In genomic region chr5:178418471-178419010, GRCh38 we compare ENCODE assay signal across 20 cellular contexts.
DNase-seq lines count a peak whose midpoint lies in the region; TF ChIP-seq lines count a peak whose summit lies in the region.
"Had no signal": no experiment of that assay in that cellular context is flagged by ENCODE, and none has a peak within 500 bp of the region (broad histone marks: within the 10 kb centered on the region; RNA-seq: fewer than 3 reads in every experiment).

No MANE protein-coding gene starts in this region.

- peaks cover 6% of the 10 kb centered on the region; the same call in 1 of the 2 replicates for H4K20me1 ChIP-seq in BLaER1
- H4K20me1 ChIP-seq in mammary epithelial cell (ENCODE audit: insufficient read depth, low read length): no peaks in the 10 kb centered on the region

- H3K4me2 ChIP-seq in BLaER1 (peak overlapping the region; percentile 68), parathyroid adenoma (ENCODE audit: low read length) (no peak overlapping the region), mammary epithelial cell (ENCODE audit: insufficient read depth, low read depth, low read length) (no peak overlapping the region)
- H3K4me2 ChIP-seq: A549, PC-9 had no signal

- H3K79me2 ChIP-seq in parathyroid adenoma: no peaks in the 10 kb centered on the region
- H3K79me2 ChIP-seq in mammary epithelial cell (ENCODE audit: insufficient read depth, low read length): no peaks in the 10 kb centered on the region

- no peak overlapping the region for H3K4me3 ChIP-seq in BLaER1
- H3K4me3 ChIP-seq in H7 (ENCODE audit: insufficient read depth, low read depth, low read length): no peak overlapping the region
- no peak overlapping the region for H3K4me3 ChIP-seq in parathyroid adenoma (ENCODE audit: low read depth, low read length)
- no peak overlapping the region for H3K4me3 ChIP-seq in mammary epithelial cell (replicated peaks in 1 of 3; ENCODE audit: insufficient read depth in 1 of 3, low read depth in 2 of 3, low read length in 3 of 3)
- H3K4me3 ChIP-seq: A549, PC-9, SJSA1 had no signal

- H3K36me3 ChIP-seq in BLaER1 (no peaks in the 10 kb centered on the region), H7 (replicated peaks; ENCODE audit: control insufficient read depth, insufficient read depth, low read length) (no peaks in the 10 kb centered on the region), parathyroid adenoma (ENCODE audit: control insufficient read depth, insufficient read depth, low read length) (no peaks in the 10 kb centered on the region), mammary epithelial cell (ENCODE audit: insufficient read depth, low read length) (no peaks in the 10 kb centered on the region)
- H3K36me3 ChIP-seq: SJSA1 had no signal

- CTCF ChIA-PET in mammary epithelial cell (lab: Charles Lee; ENCODE audit: low non-redundant PET): no interaction called here

- H3K9me3 ChIP-seq in BLaER1 (no peaks in the 10 kb centered on the region), parathyroid adenoma (ENCODE audit: control insufficient read depth, low read length) (no peaks in the 10 kb centered on the region), mammary epithelial cell (replicated peaks; ENCODE audit: insufficient read depth, low read length) (peaks cover 25% of the 10 kb centered on the region)
- H3K9me3 ChIP-seq: A549 had no signal

- H3K27ac ChIP-seq in BLaER1: no peak overlapping the region
- H3K27ac ChIP-seq in parathyroid adenoma: peak overlapping the region; percentile 93
- no peak overlapping the region for H3K27ac ChIP-seq in mammary epithelial cell (ENCODE audit: insufficient read depth, low read depth, low read length)
- H3K27ac ChIP-seq: A549, PC-9, RWPE1, SJSA1 had no signal

- in situ Hi-C loops in mammary epithelial cell (cut with MboI; ENCODE audit: low sequenced_read_pairs in 2 of 2): no loop called here

- H2AFZ ChIP-seq in parathyroid adenoma: peak overlapping the region; percentile 35
- no peak overlapping the region for H2AFZ ChIP-seq in mammary epithelial cell (ENCODE audit: low read depth, low read length)
- H2AFZ ChIP-seq: PC-9 had no signal

- BruUV-seq in mammary epithelial cell (replicated peaks; lab: Mats Ljungman, UMichigan): no TSS peak

- intact Hi-C loops in mammary epithelial cell (cut with micrococcal nuclease): no loop called here

- 0 out of 2 replicates have a peak, but pooled peaks cover 3% of the 10 kb centered on the region for H3K27me3 ChIP-seq in BLaER1
- no peaks in the 10 kb centered on the region for H3K27me3 ChIP-seq in H7 (ENCODE audit: control insufficient read depth, insufficient read depth, low read length)
- no peaks in the 10 kb centered on the region for H3K27me3 ChIP-seq in parathyroid adenoma (ENCODE audit: control insufficient read depth, insufficient read depth, low read length)
- no peaks in the 10 kb centered on the region for H3K27me3 ChIP-seq in mammary epithelial cell (ENCODE audit: insufficient read depth, low read length)
- H3K27me3 ChIP-seq: SJSA1 had no signal

- H3K4me1 ChIP-seq in BLaER1 (peaks cover 45% of the 10 kb centered on the region), parathyroid adenoma (peaks cover 37% of the 10 kb centered on the region), mammary epithelial cell (ENCODE audit: insufficient read depth, low read length) (no peaks in the 10 kb centered on the region)
- H3K4me1 ChIP-seq: A549, SJSA1 had no signal

- no peak overlapping the region for H3K9ac ChIP-seq in BLaER1
- no peak overlapping the region for H3K9ac ChIP-seq in parathyroid adenoma
- no peak overlapping the region for H3K9ac ChIP-seq in mammary epithelial cell (ENCODE audit: insufficient read depth, low read length)

- TF ChIP-seq CTCF in parathyroid adenoma (IDR thresholded peaks at IDR 0.05): peak; percentile 5
- no peak for TF ChIP-seq CTCF in mammary epithelial cell (conservative IDR thresholded peaks at IDR 0.05 in 1 of 2, IDR thresholded peaks at IDR 0.05 in 1 of 2; ENCODE audit: extremely low read depth in 1 of 2, insufficient read depth in 1 of 2, low read depth in 1 of 2, low read length in 2 of 2)

- dilution Hi-C loops in mammary epithelial cell (cut with HindIII; ENCODE audit: low sequenced_read_pairs): no loop called here

- peak; percentile 26 for DNase-seq in H7
- DNase-seq in iPS-NIHi7 (ENCODE audit: extremely low spot score): peak; percentile 5
- DNase-seq in 8988T: no peak
- DNase-seq in mammary epithelial cell: no peak
- DNase-seq in NCI-H2107 treated with DMSO at 0.1 percent for 48 hours (lab: John Stamatoyannopoulos, UW; ENCODE audit: unreplicated experiment): no peak
- no peak for DNase-seq in COR-L47 (lab: John Stamatoyannopoulos, UW)
- DNase-seq: CD8-positive, alpha-beta memory T cell; HCEC 1CT; KBM-7; MV-4-11; NCI-H1694 treated with DMSO at 0.1 percent for 48 hours; NCI-H510A; NCI-H774; PC-9; SW 1271 had no signal

- WGBS in mammary epithelial cell (ENCODE audit: low coverage, missing lambda C conversion rate): 42% methylated on average over 6 of the region's 7 CpGs

Comparison
In these comparisons a context has a peak if more than half of its experiments do, and no peak if none do; other contexts are left out.
1. DNase-seq: peak in H7 (single experiment) and iPS-NIHi7 (single experiment); none in 8988T (single experiment), mammary epithelial cell (single experiment), NCI-H2107 treated with DMSO at 0.1 percent for 48 hours (single experiment) and COR-L47 (single experiment).